10 cellular contexts compared by ENCODE assay signal in genomic region chr2:206225435-206226232, GRCh38. TPM values are rescaled to one million over a fixed set of nuclear protein-coding genes. Genes with fewer than 3 reads are reported as not detected.
DNase-seq lines count a peak whose midpoint lies in the region; ATAC-seq and TF ChIP-seq lines count a peak whose summit lies in the region.
"Had no signal": no experiment of that assay in that cellular context is flagged by ENCODE, and none has a peak within 500 bp of the region (broad histone marks: within the 10 kb centered on the region; RNA-seq: fewer than 3 reads in every experiment).

No MANE protein-coding gene starts in this region.

- no peaks in the 10 kb centered on the region for H3K9me2 ChIP-seq in SU-DHL-6 (replicated peaks; ENCODE audit: insufficient read depth, low read length)
- H3K9me2 ChIP-seq in Karpas-422 (replicated peaks; ENCODE audit: insufficient read depth, low read length) = no peaks in the 10 kb centered on the region

- H3K27ac ChIP-seq in SU-DHL-6 (ENCODE audit: low read depth, low read length) (no peak overlapping the region), Karpas-422 (ENCODE audit: low read length) (no peak overlapping the region)

- peaks cover 5% of the 10 kb centered on the region for H3K4me1 ChIP-seq in Karpas-422 (ENCODE audit: low read length)

- H3K36me3 ChIP-seq in SU-DHL-6 (ENCODE audit: low read length) (no peaks in the 10 kb centered on the region), Karpas-422 (ENCODE audit: insufficient read depth, low read length) (no peaks in the 10 kb centered on the region)

- no peaks in the 10 kb centered on the region for H3F3A ChIP-seq in SU-DHL-6 (ENCODE audit: insufficient read depth)

- TF ChIP-seq CTCF in SU-DHL-6 (IDR thresholded peaks at IDR 0.05; ENCODE audit: insufficient read depth, low read length, poor library complexity, severe bottlenecking) = no peak

- no peak overlapping the region for H3K4me2 ChIP-seq in SU-DHL-6 (ENCODE audit: low read depth, low read length, poor library complexity, severe bottlenecking)
- no peak overlapping the region for H3K4me2 ChIP-seq in Karpas-422 (ENCODE audit: low read depth, low read length, poor library complexity, severe bottlenecking)

- intact Hi-C loops in head of caudate nucleus (cut with DNase I) = no loop called here

- no peaks in the 10 kb centered on the region for H3K27me3 ChIP-seq in SU-DHL-6 (ENCODE audit: low read length)
- no peaks in the 10 kb centered on the region for H3K27me3 ChIP-seq in Karpas-422 (ENCODE audit: low read length)

- H2AFZ ChIP-seq in SU-DHL-6 (ENCODE audit: low read depth, low read length, severe bottlenecking) = peak overlapping the region; percentile 39
- no peak overlapping the region for H2AFZ ChIP-seq in Karpas-422 (ENCODE audit: low read length)

- peaks cover 6% of the 10 kb centered on the region; the same call in 1 of the 2 replicates for H3K9me3 ChIP-seq in SU-DHL-6 (ENCODE audit: insufficient read depth, low read length)
- H3K9me3 ChIP-seq in Karpas-422 (ENCODE audit: low read length) = no peaks in the 10 kb centered on the region

- H3K4me3 ChIP-seq in SU-DHL-6 (ENCODE audit: insufficient read depth, low read length, poor library complexity, severe bottlenecking) = no peak overlapping the region
- H3K4me3 ChIP-seq in Karpas-422 (ENCODE audit: low read length) = no peak overlapping the region

- H3K79me2 ChIP-seq in SU-DHL-6 (ENCODE audit: insufficient read depth, low read length) (no peaks in the 10 kb centered on the region), Karpas-422 (ENCODE audit: low read length) (no peaks in the 10 kb centered on the region)

- ATAC-seq in GM18868 (IDR thresholded peaks at IDR 0.05; ENCODE audit: unreplicated experiment) = peak; percentile 94
- peak; percentile 99 for ATAC-seq in GM21390 (IDR thresholded peaks at IDR 0.05; ENCODE audit: unreplicated experiment)
- peak; percentile 79 for ATAC-seq in HG03025 (IDR thresholded peaks at IDR 0.05; ENCODE audit: low FRiP score, unreplicated experiment)

- H4K20me1 ChIP-seq in SU-DHL-6 (ENCODE audit: low read depth, low read length) = no peaks in the 10 kb centered on the region
- no peaks in the 10 kb centered on the region for H4K20me1 ChIP-seq in Karpas-422 (ENCODE audit: insufficient read depth, low read depth, low read length)

- DNase-seq in NOMO-1 treated with DMSO at 0.1 percent for 48 hours (lab: John Stamatoyannopoulos, UW; ENCODE audit: unreplicated experiment) = no peak
- DNase-seq in Karpas-422 = no peak
- DNase-seq in iPS-NIHi7 (ENCODE audit: extremely low spot score) = no peak
- no peak for DNase-seq in head of caudate nucleus
- DNase-seq: activated naive CD4-positive, alpha-beta T cell treated with anti-CD3 and anti-CD28 coated beads, Interleukin-2, amount 50 U/mL, for 16 hours; midbrain had no signal

- no peak overlapping the region for H3K9ac ChIP-seq in SU-DHL-6 (ENCODE audit: low read length)
- no peak overlapping the region for H3K9ac ChIP-seq in Karpas-422 (ENCODE audit: low read length)

RNA-seq across cellular contexts. Expression of gene ZDBF2, which starts 48.8 kb away (rescaled TPM):
- 1.9 and 2.5 TPM in 2 replicates for total RNA-seq in Karpas-422 (2014; rRNA removed; shearing (Covaris generic); ENCODE audit: low replicate concordance)
